Comparison of ENCODE assay signal across 9 cellular contexts in genomic region chr3:14847613-14848541, GRCh38. TPM values are rescaled to one million over a fixed set of nuclear protein-coding genes. Genes with fewer than 3 reads are reported as not detected.
A peak's percentile ranks its signal among the peaks of the same experiment; 100 is the strongest.
DNase-seq lines count a peak whose midpoint lies in the region; ATAC-seq and TF ChIP-seq lines count a peak whose summit lies in the region.
"Had no signal": no experiment of that assay in that cellular context is flagged by ENCODE, and none has a peak within 500 bp of the region (broad histone marks: within the 10 kb centered on the region; RNA-seq: fewer than 3 reads in every experiment).

No MANE protein-coding gene starts in this region.

- H3K9me3 ChIP-seq in trophoblast cell (ENCODE audit: insufficient read depth, low read depth, low read length): peaks cover 4% of the 10 kb centered on the region

- DNase-seq in NCI-H460 (ENCODE audit: extremely low read depth, low read depth): peak; percentile 13
- peak in 1 of 2 donors; percentile 8 for DNase-seq in foreskin keratinocyte
- no peak for DNase-seq in trophoblast cell
- DNase-seq in NK-92 (lab: John Stamatoyannopoulos, UW; ENCODE audit: unreplicated experiment): no peak
- no peak for DNase-seq in NCI-H2171 treated with DMSO at 0.1 percent for 48 hours (lab: John Stamatoyannopoulos, UW)
- DNase-seq in T-helper 9 cell: no peak
- DNase-seq: activated CD8-positive, alpha-beta memory T cell treated with anti-CD3 and anti-CD28 coated beads, Interleukin-2, amount 50 U/mL, for 4 hours had no signal

- TF ChIP-seq CTCF in foreskin keratinocyte (conservative IDR thresholded peaks at IDR 0.05): no peak

- peaks cover 2% of the 10 kb centered on the region for H3K79me2 ChIP-seq in trophoblast cell (ENCODE audit: control insufficient read depth, insufficient read depth, low read length, poor library complexity)

- peak overlapping the region; percentile 74 for H4K91ac ChIP-seq in trophoblast cell (ENCODE audit: low read depth, low read length)

- H3K18ac ChIP-seq in trophoblast cell (ENCODE audit: low read length): peak overlapping the region; percentile 86

- WGBS in trophoblast cell (ENCODE audit: extremely low coverage, insufficient coverage, insufficient read length): no CpG with 5 or more reads among the region's 15 CpGs

- no peak overlapping the region for H2AK5ac ChIP-seq in trophoblast cell (ENCODE audit: low read length)

- peak overlapping the region; percentile 61 for H4K12ac ChIP-seq in trophoblast cell (ENCODE audit: low read depth, low read length)

- no peak overlapping the region for H3K4me3 ChIP-seq in trophoblast cell (ENCODE audit: low read depth, low read length)

- peak overlapping the region; percentile 26 for H3K4ac ChIP-seq in trophoblast cell (ENCODE audit: low read depth, low read length)

- peak overlapping the region; percentile 66 for H2AFZ ChIP-seq in trophoblast cell (ENCODE audit: insufficient read depth, low read length, poor library complexity)

- H3K23ac ChIP-seq in trophoblast cell (ENCODE audit: low read length): no peak overlapping the region

- H2BK12ac ChIP-seq in trophoblast cell (ENCODE audit: low read length): peak overlapping the region; percentile 63

- H3K79me1 ChIP-seq in trophoblast cell (ENCODE audit: low read length): peaks cover 5% of the 10 kb centered on the region

- no peak overlapping the region for H3K9ac ChIP-seq in trophoblast cell (ENCODE audit: low read length)

- ATAC-seq in GM18517 (IDR thresholded peaks at IDR 0.05; ENCODE audit: unreplicated experiment) (peak; percentile 55), foreskin keratinocyte (peak; percentile 64), GM18909 (IDR thresholded peaks at IDR 0.05; ENCODE audit: poor library complexity, unreplicated experiment) (no peak)

- H3K27me3 ChIP-seq in foreskin keratinocyte (peaks cover 41% of the 10 kb centered on the region), trophoblast cell (ENCODE audit: insufficient read depth, low read length) (no peaks in the 10 kb centered on the region)

- peak overlapping the region; percentile 64 for H4K8ac ChIP-seq in trophoblast cell (ENCODE audit: low read depth, low read length)

- H3K36me3 ChIP-seq in trophoblast cell (ENCODE audit: control insufficient read depth in 1 of 2, insufficient read depth in 2 of 2, low read length in 2 of 2): no peaks in the 10 kb centered on the region

- H2BK5ac ChIP-seq in trophoblast cell (ENCODE audit: low read depth, low read length, poor library complexity): peak overlapping the region; percentile 70

- H3K4me1 ChIP-seq in foreskin keratinocyte: no peaks in the 10 kb centered on the region
- H3K4me1 ChIP-seq in trophoblast cell (ENCODE audit: control insufficient read depth in 1 of 2, insufficient read depth in 2 of 2, low read length in 2 of 2): peaks cover 10 to 15% of the 10 kb centered on the region in 2 experiments

- peak overlapping the region; percentile 38 for H3K4me2 ChIP-seq in trophoblast cell (ENCODE audit: low read length)

- peak overlapping the region; percentile 79 for H3K14ac ChIP-seq in trophoblast cell (ENCODE audit: low read length)

- H2BK120ac ChIP-seq in trophoblast cell (ENCODE audit: insufficient read depth, low read length, poor library complexity): peak overlapping the region; percentile 70

- H3K27ac ChIP-seq in foreskin keratinocyte: no peak overlapping the region
- peak overlapping the region; percentile 6 for H3K27ac ChIP-seq in trophoblast cell (ENCODE audit: low read depth, low read length)

RNA-seq across cellular contexts. Expression of gene FGD5, which starts 29.1 kb away (rescaled TPM):
- 0.17 TPM in 1 of 2 replicates, not detected in the other for total RNA-seq in NCI-H460 (2014; rRNA removed; shearing (Covaris generic))
- not detected in 2 replicates for polyA plus RNA-seq in NCI-H460 (2014; cell fraction: nucleus; rRNA removed)
- not detected in 2 replicates for total RNA-seq in foreskin keratinocyte
- polyA plus RNA-seq in foreskin keratinocyte: not detected in 2 replicates
- 23.6 and 27.1 TPM in 2 replicates for polyA plus RNA-seq in trophoblast cell (2013)
